21 cellular contexts compared by ENCODE assay signal in the genomic region with DNA sequence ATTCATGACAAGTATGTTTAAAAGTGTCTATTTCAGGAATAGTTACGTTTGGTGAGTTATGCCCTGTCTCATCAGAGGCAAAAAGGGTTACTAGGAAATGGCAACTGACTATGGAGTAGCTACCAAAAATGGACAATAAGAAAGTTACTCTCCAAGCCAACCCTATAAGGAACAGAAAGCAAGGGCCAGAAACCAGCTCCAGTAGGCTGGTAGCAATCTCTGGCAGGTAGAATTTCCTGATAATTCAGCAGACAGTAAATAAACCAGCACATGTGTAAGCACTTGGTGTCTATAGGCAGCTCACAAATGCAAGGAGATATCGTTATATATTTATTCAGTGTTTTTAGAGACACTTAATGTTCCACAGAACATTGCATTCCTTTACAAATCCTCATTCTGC.
"Had no signal": no experiment of that assay in that cellular context is flagged by ENCODE, and none has a peak within 500 bp of the region (broad histone marks: within the 10 kb centered on the region; RNA-seq: fewer than 3 reads in every experiment).

No MANE protein-coding gene starts in this region.

- H3K4me1 ChIP-seq: breast epithelium, colonic mucosa had no signal

- H3K4me1 Mint-ChIP-seq: activated CD4-positive, alpha-beta memory T cell treated with anti-CD3 and anti-CD28 coated beads, Interleukin-2, amount 10 ng/mL, durations not matched to agents 7 days and 5 days; activated CD4-positive, alpha-beta T cell treated with anti-CD3 and anti-CD28 coated beads for 36 hours; activated naive CD4-positive, alpha-beta T cell treated with anti-CD3 and anti-CD28 coated beads, Interleukin-2, amount 50 U/mL, for 24 hours; T-helper 17 cell had no signal

- H3K27me3 Mint-ChIP-seq: activated CD4-positive, alpha-beta T cell treated with anti-CD3 and anti-CD28 coated beads for 36 hours had no signal

- H3K9me3 Mint-ChIP-seq: activated naive CD4-positive, alpha-beta T cell treated with anti-CD3 and anti-CD28 coated beads, Interleukin-2, amount 50 U/mL, for 24 hours; IgD-negative memory B cell had no signal

- DNase-seq: activated CD4-positive, alpha-beta memory T cell treated with anti-CD3 and anti-CD28 coated beads, Interleukin-2, amount 10 ng/mL, durations not matched to agents 7 days and 5 days; activated CD4-positive, alpha-beta T cell treated with anti-CD3 and anti-CD28 coated beads for 36 hours; activated CD4-positive, alpha-beta T cell treated with anti-CD3 and anti-CD28 coated beads, Interleukin-2, amount 50 U/mL, for 1 hour; activated CD8-positive, alpha-beta memory T cell treated with anti-CD3 and anti-CD28 coated beads, Interleukin-2, amount 50 U/mL, for 4 hours; aorta; colonic mucosa; KG1; MG63; NCI-H1092; NCI-H1417; NCI-H1930; NCI-H345; NCI-H510A; PC-3; SHP77 treated with DMSO at 0.1 percent for 48 hours; T-helper 17 cell; T-helper 9 cell; WERI-Rb-1 had no signal

- H3K36me3 ChIP-seq: breast epithelium, colonic mucosa, MG63, WERI-Rb-1 had no signal

- H3K4me3 Mint-ChIP-seq: activated CD4-positive, alpha-beta memory T cell treated with anti-CD3 and anti-CD28 coated beads, Interleukin-2, amount 10 ng/mL, durations not matched to agents 7 days and 5 days; activated CD4-positive, alpha-beta T cell treated with anti-CD3 and anti-CD28 coated beads for 36 hours; activated naive CD4-positive, alpha-beta T cell treated with anti-CD3 and anti-CD28 coated beads, Interleukin-2, amount 50 U/mL, for 24 hours; IgD-negative memory B cell; T-helper 17 cell had no signal

- H3K27ac Mint-ChIP-seq: activated CD4-positive, alpha-beta memory T cell treated with anti-CD3 and anti-CD28 coated beads, Interleukin-2, amount 10 ng/mL, durations not matched to agents 7 days and 5 days; activated CD4-positive, alpha-beta T cell treated with anti-CD3 and anti-CD28 coated beads for 36 hours; activated naive CD4-positive, alpha-beta T cell treated with anti-CD3 and anti-CD28 coated beads, Interleukin-2, amount 50 U/mL, for 24 hours; IgD-negative memory B cell; T-helper 17 cell had no signal

- H3K27me3 ChIP-seq: breast epithelium, colonic mucosa, MG63 had no signal

- H3K4me3 ChIP-seq: breast epithelium, colonic mucosa, MG63 had no signal

- H3K36me3 Mint-ChIP-seq: activated naive CD4-positive, alpha-beta T cell treated with anti-CD3 and anti-CD28 coated beads, Interleukin-2, amount 50 U/mL, for 24 hours; IgD-negative memory B cell had no signal

- H3K27ac ChIP-seq: breast epithelium, colonic mucosa, WERI-Rb-1 had no signal
